In the genomic region with DNA sequence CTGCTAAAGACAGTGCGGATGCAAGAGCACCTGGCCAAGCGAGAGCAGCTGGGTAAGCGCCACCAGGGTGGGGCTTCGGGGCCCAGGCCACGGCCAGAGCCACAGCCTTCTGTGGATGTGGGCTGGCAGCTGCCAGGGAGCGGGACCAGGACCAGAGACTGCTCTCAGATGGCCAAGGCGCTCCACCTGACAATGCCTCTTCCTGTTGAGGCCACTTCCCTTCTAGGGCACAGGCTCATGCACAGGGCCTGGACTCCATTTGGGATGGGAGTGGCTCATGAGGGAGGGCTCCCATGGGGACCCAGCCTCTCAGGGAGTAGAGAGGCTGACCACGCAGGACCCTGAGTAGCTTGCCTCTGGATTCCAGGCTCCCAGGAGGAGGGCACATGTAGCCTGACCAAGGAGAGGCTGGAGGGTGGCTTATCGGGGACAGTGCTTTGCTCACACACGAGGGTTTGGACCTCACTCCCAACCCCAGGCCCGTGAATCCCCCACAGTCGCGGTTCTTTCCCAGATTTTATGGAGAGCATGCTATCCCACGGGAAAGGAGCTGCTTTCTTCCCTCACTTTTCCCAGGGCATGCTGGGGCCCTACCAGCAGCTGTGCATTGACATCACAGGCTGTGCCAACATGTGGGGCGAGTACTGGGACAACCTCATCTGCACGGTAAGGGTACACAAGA, we compare ENCODE assay signal across 18 cellular contexts.
"Had no signal": no experiment of that assay in that cellular context is flagged by ENCODE, and none has a peak within 500 bp of the region (broad histone marks: within the 10 kb centered on the region; RNA-seq: fewer than 3 reads in every experiment).

No MANE protein-coding gene starts in this region.

- H3K36me3 ChIP-seq: cardiac muscle cell, tibial nerve, uterus had no signal

- H3K4me1 Mint-ChIP-seq: activated T-helper 17 cell treated with anti-CD3 and anti-CD28 coated beads, Interleukin-2, amount 50 U/mL, for 72 hours; nephron had no signal

- H3K4me1 ChIP-seq: psoas muscle, tibial nerve, uterus had no signal

- DNase-seq: activated CD4-positive, alpha-beta T cell treated with anti-CD3 and anti-CD28 coated beads for 4 hours; activated CD8-positive, alpha-beta memory T cell treated with anti-CD3 and anti-CD28 coated beads, Interleukin-2, amount 50 U/mL, for 48 hours; activated CD8-positive, alpha-beta T cell treated with anti-CD3 and anti-CD28 coated beads, Interleukin-2, amount 10 ng/mL, durations not matched to agents 7 days and 5 days; activated naive CD4-positive, alpha-beta T cell treated with anti-CD3 and anti-CD28 coated beads for 36 hours; dorsolateral prefrontal cortex; erythroblast; mammary epithelial cell; psoas muscle; SK-N-SH; stimulated activated CD4-positive, alpha-beta T cell treated with anti-CD3 and anti-CD28 coated beads, Interleukin-12 subunit alpha, Interleukin-12 subunit beta, amount 100 ng/mL, for 4 hours; stimulated activated CD4-positive, alpha-beta T cell treated with anti-CD3 and anti-CD28 coated beads, Interleukin-2, amount 100 ng/mL, for 24 hours; uterus had no signal

- H3K27ac Mint-ChIP-seq: activated CD8-positive, alpha-beta T cell treated with anti-CD3 and anti-CD28 coated beads, Interleukin-2, amount 10 ng/mL, durations not matched to agents 7 days and 5 days; activated naive CD4-positive, alpha-beta T cell treated with anti-CD3 and anti-CD28 coated beads for 36 hours; activated T-helper 17 cell treated with anti-CD3 and anti-CD28 coated beads, Interleukin-2, amount 50 U/mL, for 72 hours; nephron had no signal

- H3K27me3 Mint-ChIP-seq: activated T-helper 17 cell treated with anti-CD3 and anti-CD28 coated beads, Interleukin-2, amount 50 U/mL, for 72 hours had no signal

- H3K4me3 Mint-ChIP-seq: activated CD8-positive, alpha-beta T cell treated with anti-CD3 and anti-CD28 coated beads, Interleukin-2, amount 10 ng/mL, durations not matched to agents 7 days and 5 days; activated naive CD4-positive, alpha-beta T cell treated with anti-CD3 and anti-CD28 coated beads for 36 hours; activated T-helper 17 cell treated with anti-CD3 and anti-CD28 coated beads, Interleukin-2, amount 50 U/mL, for 72 hours; nephron had no signal

- H3K27me3 ChIP-seq: cardiac muscle cell, dorsolateral prefrontal cortex, tibial nerve, uterus had no signal

- ATAC-seq: activated CD8-positive, alpha-beta T cell treated with anti-CD3 and anti-CD28 coated beads, Interleukin-2, amount 10 ng/mL, durations not matched to agents 7 days and 5 days; activated T-helper 17 cell treated with anti-CD3 and anti-CD28 coated beads, Interleukin-2, amount 50 U/mL, for 72 hours; left colon had no signal

- H3K9me3 ChIP-seq: psoas muscle, SK-N-SH, tibial nerve, uterus had no signal

- H3K4me3 ChIP-seq: cardiac muscle cell, dorsolateral prefrontal cortex, psoas muscle, tibial nerve, uterus had no signal

- H3K27ac ChIP-seq: cardiac muscle cell, dorsolateral prefrontal cortex, psoas muscle, tibial nerve, uterus, VCaP had no signal

- H3K9me3 Mint-ChIP-seq: activated naive CD4-positive, alpha-beta T cell treated with anti-CD3 and anti-CD28 coated beads for 36 hours; activated T-helper 17 cell treated with anti-CD3 and anti-CD28 coated beads, Interleukin-2, amount 50 U/mL, for 72 hours had no signal
